ENCODE assay signal across 1 cellular context in the genomic region with DNA sequence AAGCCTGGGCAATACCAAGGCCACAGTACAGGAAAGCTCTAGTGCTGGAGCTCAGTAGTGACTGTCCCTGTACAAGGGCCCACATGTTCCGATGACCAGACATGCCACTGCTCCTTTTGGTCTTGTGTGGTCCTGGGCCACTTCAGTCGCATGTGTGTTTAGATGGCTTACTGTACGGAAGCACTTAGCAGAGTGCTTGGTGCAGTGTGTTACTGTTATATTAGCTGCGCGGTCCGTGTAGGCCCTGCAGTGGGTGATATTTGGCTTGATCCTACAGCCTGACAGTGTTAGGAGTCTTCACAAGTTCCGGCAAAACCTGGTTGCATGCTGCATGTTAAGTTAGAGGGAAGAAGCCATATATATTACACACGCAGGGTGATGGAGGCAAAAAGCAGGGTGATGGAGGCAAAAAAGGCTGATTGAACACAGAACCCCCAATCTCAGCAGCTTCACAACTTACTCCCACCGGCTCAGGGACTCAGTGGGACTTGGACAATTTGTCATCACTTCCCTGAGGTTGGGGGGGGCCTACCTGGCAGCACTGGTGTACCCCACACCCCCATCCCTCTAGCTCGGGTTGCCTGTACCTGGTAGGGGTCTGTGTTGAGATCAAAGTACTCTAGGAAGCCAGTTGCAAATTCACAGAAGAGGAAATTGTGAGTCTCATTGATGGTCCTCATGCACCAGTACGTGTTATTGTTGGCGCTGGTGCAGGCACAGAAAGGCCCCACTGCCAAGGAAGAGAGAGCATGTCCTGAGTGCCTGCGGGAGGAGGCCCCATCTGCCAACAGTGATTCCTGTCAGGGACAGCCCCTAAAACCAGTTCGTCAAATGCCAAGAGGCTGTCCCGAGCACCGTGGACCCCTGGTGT.
TF ChIP-seq lines count a peak whose summit lies in the region.

No MANE protein-coding gene starts in this region.

TF ChIP-seq in GM12891, 5 proteins besides CTCF, POLR2A, EP300 and RAD21:
- no peak for TF ChIP-seq SPI1 (IDR thresholded peaks at IDR 0.05; ENCODE audit: low read depth, low read length)
- 0 out of 2 replicates have a peak, but pooled peaks have one; percentile 40 for TF ChIP-seq POLR2AphosphoS5 (IDR thresholded peaks at IDR 0.05; ENCODE audit: low read depth, low read length)
